1 cellular context compared by ENCODE assay signal in genomic region chr7:140084972-140085371, GRCh38.
TF ChIP-seq lines count a peak whose summit lies in the region.

No MANE protein-coding gene starts in this region.

TF ChIP-seq in GM12878, 131 proteins besides CTCF, POLR2A, EP300 and RAD21 (continued from another document and continues in another):
- TF ChIP-seq, protein P1, sequence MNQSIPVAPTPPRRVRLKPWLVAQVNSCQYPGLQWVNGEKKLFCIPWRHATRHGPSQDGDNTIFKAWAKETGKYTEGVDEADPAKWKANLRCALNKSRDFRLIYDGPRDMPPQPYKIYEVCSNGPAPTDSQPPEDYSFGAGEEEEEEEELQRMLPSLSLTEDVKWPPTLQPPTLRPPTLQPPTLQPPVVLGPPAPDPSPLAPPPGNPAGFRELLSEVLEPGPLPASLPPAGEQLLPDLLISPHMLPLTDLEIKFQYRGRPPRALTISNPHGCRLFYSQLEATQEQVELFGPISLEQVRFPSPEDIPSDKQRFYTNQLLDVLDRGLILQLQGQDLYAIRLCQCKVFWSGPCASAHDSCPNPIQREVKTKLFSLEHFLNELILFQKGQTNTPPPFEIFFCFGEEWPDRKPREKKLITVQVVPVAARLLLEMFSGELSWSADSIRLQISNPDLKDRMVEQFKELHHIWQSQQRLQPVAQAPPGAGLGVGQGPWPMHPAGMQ (IDR thresholded peaks at IDR 0.05; ENCODE audit: borderline replicate concordance) = no peak
- TF ChIP-seq, protein P2, sequence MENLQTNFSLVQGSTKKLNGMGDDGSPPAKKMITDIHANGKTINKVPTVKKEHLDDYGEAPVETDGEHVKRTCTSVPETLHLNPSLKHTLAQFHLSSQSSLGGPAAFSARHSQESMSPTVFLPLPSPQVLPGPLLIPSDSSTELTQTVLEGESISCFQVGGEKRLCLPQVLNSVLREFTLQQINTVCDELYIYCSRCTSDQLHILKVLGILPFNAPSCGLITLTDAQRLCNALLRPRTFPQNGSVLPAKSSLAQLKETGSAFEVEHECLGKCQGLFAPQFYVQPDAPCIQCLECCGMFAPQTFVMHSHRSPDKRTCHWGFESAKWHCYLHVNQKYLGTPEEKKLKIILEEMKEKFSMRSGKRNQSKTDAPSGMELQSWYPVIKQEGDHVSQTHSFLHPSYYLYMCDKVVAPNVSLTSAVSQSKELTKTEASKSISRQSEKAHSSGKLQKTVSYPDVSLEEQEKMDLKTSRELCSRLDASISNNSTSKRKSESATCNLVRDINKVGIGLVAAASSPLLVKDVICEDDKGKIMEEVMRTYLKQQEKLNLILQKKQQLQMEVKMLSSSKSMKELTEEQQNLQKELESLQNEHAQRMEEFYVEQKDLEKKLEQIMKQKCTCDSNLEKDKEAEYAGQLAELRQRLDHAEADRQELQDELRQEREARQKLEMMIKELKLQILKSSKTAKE (IDR thresholded peaks at IDR 0.05; ENCODE audit: low read depth, poor library complexity, severe bottlenecking) = peak; percentile 72
- no peak for TF ChIP-seq YBX1 (IDR thresholded peaks at IDR 0.05)
- no peak for TF ChIP-seq SMARCA5 (IDR thresholded peaks at IDR 0.05)
- no peak for TF ChIP-seq SREBF2 (IDR thresholded peaks at IDR 0.05; ENCODE audit: low read length)
- TF ChIP-seq ZNF384 (IDR thresholded peaks at IDR 0.05; ENCODE audit: borderline replicate concordance, low read depth, low read length) = no peak
- no peak for TF ChIP-seq STAT3 (IDR thresholded peaks at IDR 0.05; ENCODE audit: low read depth, low read length)
- TF ChIP-seq DPF2 (IDR thresholded peaks at IDR 0.05) = peak; percentile 52
- TF ChIP-seq SREBF1 (IDR thresholded peaks at IDR 0.05; ENCODE audit: low read length) = no peak
- no peak for TF ChIP-seq ZZZ3 (IDR thresholded peaks at IDR 0.05; ENCODE audit: control insufficient read depth, insufficient read length, low read depth)
- peak; percentile 69; the same call in 1 of the 2 replicates for TF ChIP-seq ATF2 (IDR thresholded peaks at IDR 0.05; ENCODE audit: low read length)
- no peak; the same call in 1 of the 2 replicates for TF ChIP-seq BMI1 (IDR thresholded peaks at IDR 0.05; ENCODE audit: borderline replicate concordance)
- no peak for TF ChIP-seq STAT1 (conservative IDR thresholded peaks at IDR 0.05)
- no peak for TF ChIP-seq SUZ12 (IDR thresholded peaks at IDR 0.05; ENCODE audit: unreplicated experiment)
- TF ChIP-seq CREB1 (IDR thresholded peaks at IDR 0.05; ENCODE audit: low read depth) = peak; percentile 59; the same call in 1 of the 2 replicates
- no peak for TF ChIP-seq EZH2 (IDR thresholded peaks at IDR 0.05; ENCODE audit: borderline replicate concordance, control insufficient read depth, low read depth, low read length)
- no peak for TF ChIP-seq HDAC2 (IDR thresholded peaks at IDR 0.05)
- no peak for TF ChIP-seq ESRRA (IDR thresholded peaks at IDR 0.05; ENCODE audit: low read length)
- TF ChIP-seq ZSCAN29 (IDR thresholded peaks at IDR 0.05) = no peak
- peak; percentile 58 for TF ChIP-seq NFIC (IDR thresholded peaks at IDR 0.05; ENCODE audit: low read depth, low read length)
- TF ChIP-seq, protein P3, sequence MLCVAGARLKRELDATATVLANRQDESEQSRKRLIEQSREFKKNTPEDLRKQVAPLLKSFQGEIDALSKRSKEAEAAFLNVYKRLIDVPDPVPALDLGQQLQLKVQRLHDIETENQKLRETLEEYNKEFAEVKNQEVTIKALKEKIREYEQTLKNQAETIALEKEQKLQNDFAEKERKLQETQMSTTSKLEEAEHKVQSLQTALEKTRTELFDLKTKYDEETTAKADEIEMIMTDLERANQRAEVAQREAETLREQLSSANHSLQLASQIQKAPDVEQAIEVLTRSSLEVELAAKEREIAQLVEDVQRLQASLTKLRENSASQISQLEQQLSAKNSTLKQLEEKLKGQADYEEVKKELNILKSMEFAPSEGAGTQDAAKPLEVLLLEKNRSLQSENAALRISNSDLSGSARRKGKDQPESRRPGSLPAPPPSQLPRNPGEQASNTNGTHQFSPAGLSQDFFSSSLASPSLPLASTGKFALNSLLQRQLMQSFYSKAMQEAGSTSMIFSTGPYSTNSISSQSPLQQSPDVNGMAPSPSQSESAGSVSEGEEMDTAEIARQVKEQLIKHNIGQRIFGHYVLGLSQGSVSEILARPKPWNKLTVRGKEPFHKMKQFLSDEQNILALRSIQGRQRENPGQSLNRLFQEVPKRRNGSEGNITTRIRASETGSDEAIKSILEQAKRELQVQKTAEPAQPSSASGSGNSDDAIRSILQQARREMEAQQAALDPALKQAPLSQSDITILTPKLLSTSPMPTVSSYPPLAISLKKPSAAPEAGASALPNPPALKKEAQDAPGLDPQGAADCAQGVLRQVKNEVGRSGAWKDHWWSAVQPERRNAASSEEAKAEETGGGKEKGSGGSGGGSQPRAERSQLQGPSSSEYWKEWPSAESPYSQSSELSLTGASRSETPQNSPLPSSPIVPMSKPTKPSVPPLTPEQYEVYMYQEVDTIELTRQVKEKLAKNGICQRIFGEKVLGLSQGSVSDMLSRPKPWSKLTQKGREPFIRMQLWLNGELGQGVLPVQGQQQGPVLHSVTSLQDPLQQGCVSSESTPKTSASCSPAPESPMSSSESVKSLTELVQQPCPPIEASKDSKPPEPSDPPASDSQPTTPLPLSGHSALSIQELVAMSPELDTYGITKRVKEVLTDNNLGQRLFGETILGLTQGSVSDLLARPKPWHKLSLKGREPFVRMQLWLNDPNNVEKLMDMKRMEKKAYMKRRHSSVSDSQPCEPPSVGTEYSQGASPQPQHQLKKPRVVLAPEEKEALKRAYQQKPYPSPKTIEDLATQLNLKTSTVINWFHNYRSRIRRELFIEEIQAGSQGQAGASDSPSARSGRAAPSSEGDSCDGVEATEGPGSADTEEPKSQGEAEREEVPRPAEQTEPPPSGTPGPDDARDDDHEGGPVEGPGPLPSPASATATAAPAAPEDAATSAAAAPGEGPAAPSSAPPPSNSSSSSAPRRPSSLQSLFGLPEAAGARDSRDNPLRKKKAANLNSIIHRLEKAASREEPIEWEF (IDR thresholded peaks at IDR 0.05; ENCODE audit: insufficient replicate concordance, low read depth, low read length) = no peak
- TF ChIP-seq FOS (IDR thresholded peaks at IDR 0.05; ENCODE audit: borderline replicate concordance, extremely low read depth, insufficient read length) = no peak
- no peak for TF ChIP-seq SIX5 (IDR thresholded peaks at IDR 0.05; ENCODE audit: low read depth, low read length, severe bottlenecking)
- TF ChIP-seq BCLAF1 (IDR thresholded peaks at IDR 0.05) = no peak
- TF ChIP-seq PAX8 (IDR thresholded peaks at IDR 0.05) = no peak
- no peak for TF ChIP-seq POLR2AphosphoS2 (IDR thresholded peaks at IDR 0.05; ENCODE audit: low read depth, low read length)
- TF ChIP-seq TBL1XR1 (IDR thresholded peaks at IDR 0.05; ENCODE audit: low read depth, low read length) = 0 out of 2 replicates have a peak, but pooled peaks have one; percentile 79
- TF ChIP-seq FOXK2 (IDR thresholded peaks at IDR 0.05) = no peak
- no peak for TF ChIP-seq RBBP5 (conservative IDR thresholded peaks at IDR 0.05)
- no peak for TF ChIP-seq RAD51 (IDR thresholded peaks at IDR 0.05)
- peak; percentile 65; the same call in 1 of the 2 replicates for TF ChIP-seq NBN (IDR thresholded peaks at IDR 0.05)
- no peak for TF ChIP-seq CEBPB (IDR thresholded peaks at IDR 0.05; ENCODE audit: borderline replicate concordance in 1 of 2, low read depth in 2 of 2, low read length in 2 of 2)
- TF ChIP-seq CREM (IDR thresholded peaks at IDR 0.05; ENCODE audit: low read depth) = peak; percentile 62; the same call in 1 of the 2 replicates
- no peak for TF ChIP-seq PML (IDR thresholded peaks at IDR 0.05; ENCODE audit: low read length)
- TF ChIP-seq MTA2 (IDR thresholded peaks at IDR 0.05; ENCODE audit: low read depth) = peak; percentile 48; the same call in 1 of the 2 replicates
- TF ChIP-seq, protein P4, sequence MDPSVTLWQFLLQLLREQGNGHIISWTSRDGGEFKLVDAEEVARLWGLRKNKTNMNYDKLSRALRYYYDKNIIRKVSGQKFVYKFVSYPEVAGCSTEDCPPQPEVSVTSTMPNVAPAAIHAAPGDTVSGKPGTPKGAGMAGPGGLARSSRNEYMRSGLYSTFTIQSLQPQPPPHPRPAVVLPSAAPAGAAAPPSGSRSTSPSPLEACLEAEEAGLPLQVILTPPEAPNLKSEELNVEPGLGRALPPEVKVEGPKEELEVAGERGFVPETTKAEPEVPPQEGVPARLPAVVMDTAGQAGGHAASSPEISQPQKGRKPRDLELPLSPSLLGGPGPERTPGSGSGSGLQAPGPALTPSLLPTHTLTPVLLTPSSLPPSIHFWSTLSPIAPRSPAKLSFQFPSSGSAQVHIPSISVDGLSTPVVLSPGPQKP (IDR thresholded peaks at IDR 0.05; ENCODE audit: low read depth, low read length) = no peak
- TF ChIP-seq ZNF274 (IDR thresholded peaks at IDR 0.05; ENCODE audit: insufficient read depth, insufficient read length) = no peak
- TF ChIP-seq, protein P5, sequence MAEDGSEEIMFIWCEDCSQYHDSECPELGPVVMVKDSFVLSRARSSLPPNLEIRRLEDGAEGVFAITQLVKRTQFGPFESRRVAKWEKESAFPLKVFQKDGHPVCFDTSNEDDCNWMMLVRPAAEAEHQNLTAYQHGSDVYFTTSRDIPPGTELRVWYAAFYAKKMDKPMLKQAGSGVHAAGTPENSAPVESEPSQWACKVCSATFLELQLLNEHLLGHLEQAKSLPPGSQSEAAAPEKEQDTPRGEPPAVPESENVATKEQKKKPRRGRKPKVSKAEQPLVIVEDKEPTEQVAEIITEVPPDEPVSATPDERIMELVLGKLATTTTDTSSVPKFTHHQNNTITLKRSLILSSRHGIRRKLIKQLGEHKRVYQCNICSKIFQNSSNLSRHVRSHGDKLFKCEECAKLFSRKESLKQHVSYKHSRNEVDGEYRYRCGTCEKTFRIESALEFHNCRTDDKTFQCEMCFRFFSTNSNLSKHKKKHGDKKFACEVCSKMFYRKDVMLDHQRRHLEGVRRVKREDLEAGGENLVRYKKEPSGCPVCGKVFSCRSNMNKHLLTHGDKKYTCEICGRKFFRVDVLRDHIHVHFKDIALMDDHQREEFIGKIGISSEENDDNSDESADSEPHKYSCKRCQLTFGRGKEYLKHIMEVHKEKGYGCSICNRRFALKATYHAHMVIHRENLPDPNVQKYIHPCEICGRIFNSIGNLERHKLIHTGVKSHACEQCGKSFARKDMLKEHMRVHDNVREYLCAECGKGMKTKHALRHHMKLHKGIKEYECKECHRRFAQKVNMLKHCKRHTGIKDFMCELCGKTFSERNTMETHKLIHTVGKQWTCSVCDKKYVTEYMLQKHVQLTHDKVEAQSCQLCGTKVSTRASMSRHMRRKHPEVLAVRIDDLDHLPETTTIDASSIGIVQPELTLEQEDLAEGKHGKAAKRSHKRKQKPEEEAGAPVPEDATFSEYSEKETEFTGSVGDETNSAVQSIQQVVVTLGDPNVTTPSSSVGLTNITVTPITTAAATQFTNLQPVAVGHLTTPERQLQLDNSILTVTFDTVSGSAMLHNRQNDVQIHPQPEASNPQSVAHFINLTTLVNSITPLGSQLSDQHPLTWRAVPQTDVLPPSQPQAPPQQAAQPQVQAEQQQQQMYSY (CRISPR knock-in tag; IDR thresholded peaks at IDR 0.05) = no peak
- TF ChIP-seq POLR2AphosphoS5 (IDR thresholded peaks at IDR 0.05; ENCODE audit: low read length) = no peak
- TF ChIP-seq RFX5 (IDR thresholded peaks at IDR 0.05; ENCODE audit: low read depth, low read length) = no peak
- TF ChIP-seq TCF7 (IDR thresholded peaks at IDR 0.05; ENCODE audit: borderline replicate concordance) = no peak
- no peak for TF ChIP-seq PBX3 (IDR thresholded peaks at IDR 0.05; ENCODE audit: insufficient replicate concordance, low read depth, low read length)
- no peak; the same call in 1 of the 2 replicates for TF ChIP-seq HDGF (IDR thresholded peaks at IDR 0.05)
- TF ChIP-seq ZNF217 (IDR thresholded peaks at IDR 0.05) = no peak
- no peak for TF ChIP-seq SMAD1 (IDR thresholded peaks at IDR 0.05; ENCODE audit: low read depth, partially characterized antibody)
- TF ChIP-seq RCOR1 (conservative IDR thresholded peaks at IDR 0.05; ENCODE audit: low read depth, low read length) = no peak
